13 cellular contexts compared by ENCODE assay signal in genomic region chr19:33039815-33040214, GRCh38.
"Had no signal": no experiment of that assay in that cellular context is flagged by ENCODE, and none has a peak within 500 bp of the region (broad histone marks: within the 10 kb centered on the region; RNA-seq: fewer than 3 reads in every experiment).

No MANE protein-coding gene starts in this region.

- H3K9me3 ChIP-seq: adrenal gland, uterus had no signal

- H3K9me3 Mint-ChIP-seq: activated CD4-positive, alpha-beta memory T cell treated with anti-CD3 and anti-CD28 coated beads for 36 hours; activated naive CD4-positive, alpha-beta T cell treated with anti-CD3 and anti-CD28 coated beads, Interleukin-2, amount 50 U/mL, for 24 hours; neural crest cell; stimulated activated memory B cell treated with anti-CD40 and anti-IgM and Interleukin-4, amounts not matched to agents 10 μg/mL and 1 μg/mL and 100 μg/mL, for 72 hours had no signal

- H3K27ac Mint-ChIP-seq: activated CD4-positive, alpha-beta memory T cell treated with anti-CD3 and anti-CD28 coated beads for 36 hours; activated CD4-positive, alpha-beta T cell treated with anti-CD3 and anti-CD28 coated beads for 36 hours; activated CD8-positive, alpha-beta memory T cell treated with anti-CD3 and anti-CD28 coated beads, Interleukin-2, amount 10 ng/mL, durations not matched to agents 7 days and 5 days; activated naive CD4-positive, alpha-beta T cell treated with anti-CD3 and anti-CD28 coated beads, Interleukin-2, amount 50 U/mL, for 24 hours; stimulated activated memory B cell treated with anti-CD40 and anti-IgM and Interleukin-4, amounts not matched to agents 10 μg/mL and 1 μg/mL and 100 μg/mL, for 72 hours had no signal

- H3K4me3 Mint-ChIP-seq: activated CD4-positive, alpha-beta memory T cell treated with anti-CD3 and anti-CD28 coated beads for 36 hours; activated CD4-positive, alpha-beta T cell treated with anti-CD3 and anti-CD28 coated beads for 36 hours; activated CD8-positive, alpha-beta memory T cell treated with anti-CD3 and anti-CD28 coated beads, Interleukin-2, amount 10 ng/mL, durations not matched to agents 7 days and 5 days; neural crest cell; stimulated activated memory B cell treated with anti-CD40 and anti-IgM and Interleukin-4, amounts not matched to agents 10 μg/mL and 1 μg/mL and 100 μg/mL, for 72 hours had no signal

- H3K4me3 ChIP-seq: adrenal gland, uterus had no signal

- H3K27me3 ChIP-seq: adrenal gland, uterus had no signal

- H3K4me1 ChIP-seq: adrenal gland, uterus had no signal

- DNase-seq: activated CD4-positive, alpha-beta memory T cell treated with anti-CD3 and anti-CD28 coated beads for 36 hours; activated CD4-positive, alpha-beta T cell treated with anti-CD3 and anti-CD28 coated beads for 36 hours; activated CD8-positive, alpha-beta memory T cell treated with anti-CD3 and anti-CD28 coated beads, Interleukin-2, amount 10 ng/mL, durations not matched to agents 7 days and 5 days; activated T-cell treated with anti-CD3 and anti-CD28 coated beads, Interleukin-2, amount 50 U/mL, for 1 hour; adrenal gland; caudate nucleus; hypothalamus; T-helper 1 cell; T1000; uterus had no signal

- H3K36me3 Mint-ChIP-seq: activated CD4-positive, alpha-beta memory T cell treated with anti-CD3 and anti-CD28 coated beads for 36 hours; activated naive CD4-positive, alpha-beta T cell treated with anti-CD3 and anti-CD28 coated beads, Interleukin-2, amount 50 U/mL, for 24 hours had no signal

- H3K27me3 Mint-ChIP-seq: activated CD4-positive, alpha-beta memory T cell treated with anti-CD3 and anti-CD28 coated beads for 36 hours; activated CD4-positive, alpha-beta T cell treated with anti-CD3 and anti-CD28 coated beads for 36 hours; activated CD8-positive, alpha-beta memory T cell treated with anti-CD3 and anti-CD28 coated beads, Interleukin-2, amount 10 ng/mL, durations not matched to agents 7 days and 5 days; activated naive CD4-positive, alpha-beta T cell treated with anti-CD3 and anti-CD28 coated beads, Interleukin-2, amount 50 U/mL, for 24 hours; stimulated activated memory B cell treated with anti-CD40 and anti-IgM and Interleukin-4, amounts not matched to agents 10 μg/mL and 1 μg/mL and 100 μg/mL, for 72 hours had no signal

- H3K36me3 ChIP-seq: adrenal gland, uterus had no signal

- ATAC-seq: activated CD4-positive, alpha-beta T cell treated with anti-CD3 and anti-CD28 coated beads for 36 hours; activated CD8-positive, alpha-beta memory T cell treated with anti-CD3 and anti-CD28 coated beads, Interleukin-2, amount 10 ng/mL, durations not matched to agents 7 days and 5 days; stimulated activated memory B cell treated with anti-CD40 and anti-IgM and Interleukin-4, amounts not matched to agents 10 μg/mL and 1 μg/mL and 100 μg/mL, for 72 hours had no signal

- H3K27ac ChIP-seq: adrenal gland, uterus had no signal
